In genomic region chr20:62837091-62837490, GRCh38 we compare ENCODE assay signal across 17 cellular contexts. TPM values are rescaled to one million over a fixed set of nuclear protein-coding genes. Genes with fewer than 3 reads are reported as not detected.
"Had no signal": no experiment of that assay in that cellular context is flagged by ENCODE, and none has a peak within 500 bp of the region (broad histone marks: within the 10 kb centered on the region; RNA-seq: fewer than 3 reads in every experiment).

No MANE protein-coding gene starts in this region.

- H3K4me2 ChIP-seq: smooth muscle cell had no signal

- DNase-seq: activated CD4-positive, alpha-beta T cell treated with anti-CD3 and anti-CD28 coated beads, Interleukin-2, amount 50 U/mL, for 4 hours; cerebellar nuclear complex; cortex of kidney; effector CD4-positive, alpha-beta T cell; kidney glomerular epithelial cell; left ventricle myocardium inferior; mesendoderm; naive thymus-derived CD8-positive, alpha-beta T cell; stimulated activated CD4-positive, alpha-beta T cell treated with anti-CD3 and anti-CD28 coated beads, Interleukin-4, amount 100 ng/mL, for 24 hours; stimulated activated naive CD4-positive, alpha-beta T cell had no signal

- H3K27me3 Mint-ChIP-seq: activated naive CD8-positive, alpha-beta T cell had no signal

- H3K36me3 Mint-ChIP-seq: activated naive CD8-positive, alpha-beta T cell had no signal

- H3K79me2 ChIP-seq: parathyroid adenoma had no signal

- H3K27ac Mint-ChIP-seq: activated naive CD8-positive, alpha-beta T cell; activated T-helper 1 cell treated with anti-CD3 and anti-CD28 coated beads, Interleukin-12 subunit alpha, Interleukin-12 subunit beta, Interleukin-2, Interleukin-4 antibody, amounts not matched to agents 30 ng/mL and 10 ng/mL and 1 ng/mL, durations not matched to agents 14 hours and 24 hours and 36 hours; naive thymus-derived CD8-positive, alpha-beta T cell had no signal

- FAIRE-seq: bronchial epithelial cell, frontal cortex had no signal

- H2AFZ ChIP-seq: parathyroid adenoma had no signal

- H3K27ac ChIP-seq: left ventricle myocardium inferior, parathyroid adenoma had no signal

- H3K4me3 ChIP-seq: left ventricle myocardium inferior, smooth muscle cell had no signal

- H3K4me1 ChIP-seq: left ventricle myocardium inferior, parathyroid adenoma had no signal

- H3K36me3 ChIP-seq: left ventricle myocardium inferior had no signal

- H3K9me3 ChIP-seq: left ventricle myocardium inferior had no signal

- H3K4me3 Mint-ChIP-seq: activated naive CD8-positive, alpha-beta T cell; activated T-helper 1 cell treated with anti-CD3 and anti-CD28 coated beads, Interleukin-12 subunit alpha, Interleukin-12 subunit beta, Interleukin-2, Interleukin-4 antibody, amounts not matched to agents 30 ng/mL and 10 ng/mL and 1 ng/mL, durations not matched to agents 14 hours and 24 hours and 36 hours; naive thymus-derived CD8-positive, alpha-beta T cell had no signal

- H3K9me3 Mint-ChIP-seq: activated T-helper 1 cell treated with anti-CD3 and anti-CD28 coated beads, Interleukin-12 subunit alpha, Interleukin-12 subunit beta, Interleukin-2, Interleukin-4 antibody, amounts not matched to agents 30 ng/mL and 10 ng/mL and 1 ng/mL, durations not matched to agents 14 hours and 24 hours and 36 hours; naive thymus-derived CD8-positive, alpha-beta T cell had no signal

- H3K9ac ChIP-seq: parathyroid adenoma had no signal

RNA-seq across cellular contexts. Expression of gene COL9A3, which starts 20.2 kb away (rescaled TPM):
- total RNA-seq: activated CD8-positive, alpha-beta memory T cell treated with anti-CD3 and anti-CD28 coated beads for 36 hours; activated T-helper 1 cell treated with anti-CD3 and anti-CD28 coated beads, Interleukin-12 subunit alpha, Interleukin-12 subunit beta, Interleukin-2, Interleukin-4 antibody, amounts not matched to agents 30 ng/mL and 10 ng/mL and 1 ng/mL, durations not matched to agents 14 hours and 24 hours and 36 hours; bronchial epithelial cell had no signal
